In genomic region chr17:82295472-82295814, GRCh38 we compare ENCODE assay signal across 17 cellular contexts. TPM values are rescaled to one million over a fixed set of nuclear protein-coding genes. Genes with fewer than 3 reads are reported as not detected.
DNase-seq lines count a peak whose midpoint lies in the region; ATAC-seq, FAIRE-seq and TF ChIP-seq lines count a peak whose summit lies in the region.
"Had no signal": no experiment of that assay in that cellular context is flagged by ENCODE, and none has a peak within 500 bp of the region (broad histone marks: within the 10 kb centered on the region; RNA-seq: fewer than 3 reads in every experiment).

No MANE protein-coding gene starts in this region.

- peaks cover 33% of the 10 kb centered on the region for H3F3A ChIP-seq in GM23248 (ENCODE audit: insufficient read depth)

- no peak for FAIRE-seq in A549 (lab: Jason Lieb, UNC)
- FAIRE-seq: bronchial epithelial cell, GM12891 had no signal

- H3K36me3 Mint-ChIP-seq in CD4-positive, alpha-beta T cell (ENCODE audit: low read depth) = peaks cover 18% of the 10 kb centered on the region
- peaks cover 2% of the 10 kb centered on the region for H3K36me3 Mint-ChIP-seq in activated naive CD8-positive, alpha-beta T cell treated with anti-CD3 and anti-CD28 coated beads, Interleukin-2, amount 50 U/mL, for 24 hours (ENCODE audit: low read depth)
- H3K36me3 Mint-ChIP-seq: WTC11 had no signal

- H3K9me3 Mint-ChIP-seq in CD4-positive, alpha-beta T cell = no peaks in the 10 kb centered on the region
- no peaks in the 10 kb centered on the region for H3K9me3 Mint-ChIP-seq in activated naive CD8-positive, alpha-beta T cell treated with anti-CD3 and anti-CD28 coated beads, Interleukin-2, amount 50 U/mL, for 24 hours
- H3K9me3 Mint-ChIP-seq: HFFc6, WTC11 had no signal

- in situ Hi-C loops in KBM-7 (cut with MboI; ENCODE audit: low pct_unique_long_range_greater_than_20kb, low sequenced_read_pairs) = no loop called here
- in situ Hi-C loops in GM23248 (cut with MboI) = no loop called here

- no peak for ATAC-seq in A549
- ATAC-seq in CD4-positive, alpha-beta T cell (ENCODE audit: poor library complexity) = no peak
- ATAC-seq in activated naive CD8-positive, alpha-beta T cell treated with anti-CD3 and anti-CD28 coated beads, Interleukin-2, amount 50 U/mL, for 24 hours = no peak
- ATAC-seq: WTC11 had no signal

- H3K36me3 ChIP-seq in muscle layer of duodenum (ENCODE audit: control insufficient read depth in 1 of 2, insufficient read depth in 2 of 2, low read length in 2 of 2) (peaks cover 0 to 6% of the 10 kb centered on the region in 2 donors), GM23248 (ENCODE audit: low read depth) (no peaks in the 10 kb centered on the region)

- no peak for TF ChIP-seq RAD21 in A549 (conservative IDR thresholded peaks at IDR 0.05 in 1 of 2, IDR thresholded peaks at IDR 0.05 in 1 of 2)

- no peak for TF ChIP-seq EP300 in A549 (IDR thresholded peaks at IDR 0.05)

- POLR2A ChIA-PET in A549 (lab: Yijun Ruan, JAX) = no interaction called here
- POLR2A ChIA-PET in CD4-positive, alpha-beta T cell (lab: Charles Lee) = interaction anchor here (4.1 kb wide), 1 partner anchor 38 kb away, joined by 33 read pairs; the partner anchor contains the start of gene SECTM1

- peak overlapping the region; percentile 96 to 98 for H3K27ac ChIP-seq in A549
- no peak overlapping the region for H3K27ac ChIP-seq in CD4-positive, alpha-beta T cell (ENCODE audit: low read depth, low read length)
- peak overlapping the region; percentile 43 for H3K27ac ChIP-seq in muscle layer of duodenum (ENCODE audit: low read length)
- no peak overlapping the region for H3K27ac ChIP-seq in GM23248

- H3K79me2 ChIP-seq in GM23248 (ENCODE audit: insufficient read depth) = no peaks in the 10 kb centered on the region

- H3K9me2 ChIP-seq in GM23248 (ENCODE audit: insufficient read depth) = no peaks in the 10 kb centered on the region
- H3K9me2 ChIP-seq: SK-N-SH had no signal

- H3K27me3 Mint-ChIP-seq in CD4-positive, alpha-beta T cell = no peaks in the 10 kb centered on the region
- H3K27me3 Mint-ChIP-seq in activated naive CD8-positive, alpha-beta T cell treated with anti-CD3 and anti-CD28 coated beads, Interleukin-2, amount 50 U/mL, for 24 hours = peaks cover 2% of the 10 kb centered on the region

- peaks cover 75% of the 10 kb centered on the region for H3K4me1 Mint-ChIP-seq in CD4-positive, alpha-beta T cell (ENCODE audit: low read depth)
- H3K4me1 Mint-ChIP-seq in activated naive CD8-positive, alpha-beta T cell treated with anti-CD3 and anti-CD28 coated beads, Interleukin-2, amount 50 U/mL, for 24 hours = peaks cover 69% of the 10 kb centered on the region

- no peaks in the 10 kb centered on the region for H4K20me1 ChIP-seq in GM23248 (ENCODE audit: insufficient read depth)

- H3K4me1 ChIP-seq in A549 = peaks cover 59% of the 10 kb centered on the region
- peaks cover 19 to 21% of the 10 kb centered on the region in 2 donors for H3K4me1 ChIP-seq in muscle layer of duodenum (ENCODE audit: control insufficient read depth in 1 of 2, insufficient read depth in 2 of 2, low read length in 2 of 2)
- H3K4me1 ChIP-seq in GM23248 (ENCODE audit: insufficient read depth) = peaks cover 17% of the 10 kb centered on the region

- H3K9me3 ChIP-seq in A549 = no peaks in the 10 kb centered on the region
- H3K9me3 ChIP-seq in CD4-positive, alpha-beta T cell (ENCODE audit: control insufficient read depth, low read length) = no peaks in the 10 kb centered on the region
- no peaks in the 10 kb centered on the region for H3K9me3 ChIP-seq in muscle layer of duodenum (ENCODE audit: control insufficient read depth in 1 of 2, low read length in 2 of 2)
- no peaks in the 10 kb centered on the region for H3K9me3 ChIP-seq in GM23248 (ENCODE audit: low read depth)
- H3K9me3 ChIP-seq: SK-N-SH had no signal

- H3K27me3 ChIP-seq in CD4-positive, alpha-beta T cell (ENCODE audit: control insufficient read depth, insufficient read depth, low read length) = no peaks in the 10 kb centered on the region
- H3K27me3 ChIP-seq in muscle layer of duodenum (ENCODE audit: low read depth, low read length) = no peaks in the 10 kb centered on the region
- H3K27me3 ChIP-seq in GM23248 (replicated peaks; ENCODE audit: insufficient read depth) = no peaks in the 10 kb centered on the region

- peak overlapping the region; percentile 65 for H3K27ac Mint-ChIP-seq in CD4-positive, alpha-beta T cell
- H3K27ac Mint-ChIP-seq in activated naive CD8-positive, alpha-beta T cell treated with anti-CD3 and anti-CD28 coated beads, Interleukin-2, amount 50 U/mL, for 24 hours = peak overlapping the region; percentile 24
- H3K27ac Mint-ChIP-seq: HFFc6, WTC11 had no signal

- TF ChIP-seq POLR2A in A549 (IDR thresholded peaks at IDR 0.05; ENCODE audit: low read length) = no peak

- WGBS in A549 (ENCODE audit: missing lambda C conversion rate) = 62% methylated on average over 4 of the region's 4 CpGs
- 44 to 58% methylated on average over 4 of the region's 4 CpGs for WGBS in GM23248 (ENCODE audit: low coverage in 1 of 2, low lambda C conversion rate in 2 of 2, missing lambda C conversion rate in 2 of 2), 2 experiments

- H3K4me3 Mint-ChIP-seq in CD4-positive, alpha-beta T cell = peak overlapping the region; percentile 66
- H3K4me3 Mint-ChIP-seq in activated naive CD8-positive, alpha-beta T cell treated with anti-CD3 and anti-CD28 coated beads, Interleukin-2, amount 50 U/mL, for 24 hours = peak overlapping the region; percentile 5
- H3K4me3 Mint-ChIP-seq: HFFc6 had no signal

- DNase-seq in A549 (ENCODE audit: low read depth in 1 of 2, low spot score in 1 of 2) (no peak), KBM-7 (no peak), GM23248 (no peak), LoVo (ENCODE audit: low spot score) (no peak)
- no peak for DNase-seq in CD4-positive, alpha-beta T cell
- no peak for DNase-seq in activated naive CD8-positive, alpha-beta T cell treated with anti-CD3 and anti-CD28 coated beads, Interleukin-2, amount 50 U/mL, for 24 hours
- no peak for DNase-seq in activated CD4-positive, CD25-positive, alpha-beta regulatory T cell treated with anti-CD3 and anti-CD28 coated beads, Interleukin-2, amount 50 U/mL, for 72 hours
- DNase-seq: effector memory CD4-positive, alpha-beta T cell; HFFc6; Kasumi-1; SK-N-SH had no signal

- CTCF ChIA-PET in A549 (lab: Yijun Ruan, JAX) = interaction anchor here (8.3 to 21.2 kb wide), 3 partner anchors 17 to 56 kb away, joined by 88 to 343 read pairs (median 227); partner anchors contain the start of gene SECTM1
- CTCF ChIA-PET in CD4-positive, alpha-beta T cell (lab: Charles Lee) = no interaction called here

- no peak overlapping the region for H3K9ac ChIP-seq in GM23248
- H3K9ac ChIP-seq: SK-N-SH had no signal

- H3K4me3 ChIP-seq in A549 (no peak overlapping the region), muscle layer of duodenum (ENCODE audit: low read depth in 1 of 2, low read length in 2 of 2) (no peak overlapping the region), GM23248 (no peak overlapping the region)
- H3K4me3 ChIP-seq: lung had no signal

- no peak overlapping the region for H2AFZ ChIP-seq in GM23248

- intact Hi-C loops in CD4-positive, alpha-beta T cell (cut with DNase I, micrococcal nuclease) = loop anchor here in 1 of 2 experiments (5.0 to 10.0 kb wide), 4 partner anchors 42 to 261 kb away; partner anchors contain the start of genes DCXR and RAC3

- TF ChIP-seq CTCF in A549 (IDR thresholded peaks at IDR 0.05) = no peak
- TF ChIP-seq CTCF in CD4-positive, alpha-beta T cell (IDR thresholded peaks at IDR 0.05) = no peak

- H3K4me2 ChIP-seq in A549 (peak overlapping the region; percentile 91), GM23248 (ENCODE audit: unreplicated experiment) (no peak overlapping the region)
- H3K4me2 ChIP-seq: SK-N-SH had no signal

TF ChIP-seq in A549, 52 proteins besides CTCF, POLR2A, EP300 and RAD21 (continues in another document):
- TF ChIP-seq ZSCAN20 (CRISPR knock-in tag; IDR thresholded peaks at IDR 0.05) = no peak
- TF ChIP-seq NR3C1 (IDR thresholded peaks at IDR 0.05) = no peak
- no peak for TF ChIP-seq NFE2L2 (conservative IDR thresholded peaks at IDR 0.05; ENCODE audit: low read length)
- no peak for TF ChIP-seq KDM1A (IDR thresholded peaks at IDR 0.05; ENCODE audit: low read depth)

RNA-seq across cellular contexts. Expression of gene CSNK1D, which starts 21.9 kb away (rescaled TPM):
- polyA plus RNA-seq in A549 (2011; rRNA removed) = 130 and 139 TPM in 2 replicates
- polyA plus RNA-seq in A549 (2012; cell fraction: cytosol; rRNA removed) = 182 and 192 TPM in 2 replicates
- polyA plus RNA-seq in A549 (2012; cell fraction: nucleus; rRNA removed) = 734 and 786 TPM in 2 replicates
- 151 to 173 TPM (median 163 TPM) in 3 replicates for polyA plus RNA-seq in A549 (2017; fragmentation: RNase III; extraction: RNeasy Plus Mini Kit Qiagen cat#74134 plus additional on column Dnase treatment)
- 105 and 128 TPM in 2 replicates for polyA minus RNA-seq in A549 (2011; rRNA and poly(A)+ RNA removed)
- total RNA-seq in CD4-positive, alpha-beta T cell = 100 to 1,000 TPM; 277 to 286 TPM
- total RNA-seq in GM23248 (2014; rRNA removed; shearing (Covaris generic)) = 24.5 and 35.1 TPM in 2 replicates
- 102 and 114 TPM in 2 replicates for polyA plus RNA-seq in GM23248 (2016; fragmentation: Nextera tagmentation; extraction: Ambion mirVana)

RNA-seq across cellular contexts. Expression of gene CD7, which starts 22.0 kb away (rescaled TPM):
- polyA plus RNA-seq in A549 (2011; rRNA removed) (not detected in 2 replicates), A549 (2017; fragmentation: RNase III; extraction: RNeasy Plus Mini Kit Qiagen cat#74134 plus additional on column Dnase treatment) (not detected in 3 replicates), GM23248 (2016; fragmentation: Nextera tagmentation; extraction: Ambion mirVana) (0.23 TPM in 1 of 2 replicates, not detected in the other)
- polyA plus RNA-seq in A549 (2012; cell fraction: cytosol; rRNA removed) = not detected in 2 replicates
- 0.07 TPM in 1 of 2 replicates, not detected in the other for polyA plus RNA-seq in A549 (2012; cell fraction: nucleus; rRNA removed)
- polyA minus RNA-seq in A549 (2011; rRNA and poly(A)+ RNA removed) = not detected in 2 replicates
- total RNA-seq in CD4-positive, alpha-beta T cell = 100 to 1,000 TPM; 225 to 234 TPM
- 0.22 TPM in 1 of 2 replicates, not detected in the other for total RNA-seq in GM23248 (2014; rRNA removed; shearing (Covaris generic))
- total RNA-seq: bronchial epithelial cell, fibroblast of villous mesenchyme had no signal

RNA-seq across cellular contexts. Expression of gene SECTM1, which starts 38.1 kb away (rescaled TPM):
- polyA plus RNA-seq in A549 (2011; rRNA removed) (0.22 and 0.58 TPM in 2 replicates), A549 (2017; fragmentation: RNase III; extraction: RNeasy Plus Mini Kit Qiagen cat#74134 plus additional on column Dnase treatment) (1.5 to 2.5 TPM (median 2.0 TPM) in 3 replicates), GM23248 (2016; fragmentation: Nextera tagmentation; extraction: Ambion mirVana) (1.4 TPM in 2 replicates)
- 0.31 and 0.52 TPM in 2 replicates for polyA plus RNA-seq in A549 (2012; cell fraction: cytosol; rRNA removed)
- 0.58 and 0.83 TPM in 2 replicates for polyA plus RNA-seq in A549 (2012; cell fraction: nucleus; rRNA removed)
- polyA minus RNA-seq in A549 (2011; rRNA and poly(A)+ RNA removed) = not detected in 2 replicates
- total RNA-seq in CD4-positive, alpha-beta T cell = 1 to 10 TPM; 2.1 to 3.1 TPM
- 1.4 and 3.0 TPM in 2 replicates for total RNA-seq in GM23248 (2014; rRNA removed; shearing (Covaris generic))

Comparison
In these comparisons a context has a peak if more than half of its experiments do, and no peak if none do; other contexts are left out.
1. H3K27ac ChIP-seq: peak in A549 (2 of 2) and muscle layer of duodenum (single experiment); none in CD4-positive, alpha-beta T cell (single experiment) and GM23248 (single experiment).
2. RNA of gene CD7, which starts 22.0 kb away (total RNA-seq): 225 to 234 TPM in CD4-positive, alpha-beta T cell; 0.22 TPM in GM23248; every median in the first group is over 100 times any median in the second.